ENCODE assay signal across 8 cellular contexts in genomic region chr19:55640577-55641375, GRCh38. TPM values are rescaled to one million over a fixed set of nuclear protein-coding genes. Genes with fewer than 3 reads are reported as not detected.
A peak's percentile ranks its signal among the peaks of the same experiment; 100 is the strongest.
DNase-seq lines count a peak whose midpoint lies in the region; ATAC-seq and TF ChIP-seq lines count a peak whose summit lies in the region.

A gene with protein sequence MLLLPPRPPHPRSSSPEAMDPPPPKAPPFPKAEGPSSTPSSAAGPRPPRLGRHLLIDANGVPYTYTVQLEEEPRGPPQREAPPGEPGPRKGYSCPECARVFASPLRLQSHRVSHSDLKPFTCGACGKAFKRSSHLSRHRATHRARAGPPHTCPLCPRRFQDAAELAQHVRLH (plus strand): TSS chr19:55641002. CDS start chr19:55642509, 1,507 bp downstream.

- H3K27ac ChIP-seq in thoracic aorta: peak within 1 kb of the TSS; percentile 89 to 92

- no peaks in the 10 kb centered on the region for H3K9me3 Mint-ChIP-seq in naive thymus-derived CD8-positive, alpha-beta T cell

- peaks cover 45 to 79% (median 74%) of the 10 kb centered on the region in 4 donors for H3K4me1 Mint-ChIP-seq in naive thymus-derived CD8-positive, alpha-beta T cell

- H3K27me3 ChIP-seq in thoracic aorta (replicated peaks; ENCODE audit: insufficient read depth): no peaks in the 10 kb centered on the region

- no peaks in the 10 kb centered on the region for H3K9me3 ChIP-seq in thoracic aorta

- H3K36me3 Mint-ChIP-seq in naive thymus-derived CD8-positive, alpha-beta T cell: peaks cover 0 to 21% (median 4%) of the 10 kb centered on the region in 3 donors

- DNase-seq in Daoy (ENCODE audit: low read depth): peak; percentile 76
- DNase-seq in activated effector memory CD4-positive, alpha-beta T cell treated with anti-CD3 and anti-CD28 coated beads, Interleukin-2, amount 50 U/mL, for 16 hours: peak; percentile 86
- peak; percentile 71 for DNase-seq in fibroblast of the aortic adventitia (ENCODE audit: low read depth)
- peak in 8 of 10 donors; percentile 42 to 78 (median 54) for DNase-seq in naive thymus-derived CD8-positive, alpha-beta T cell
- no peak for DNase-seq in thoracic aorta (ENCODE audit: low spot score)
- DNase-seq in HuH-7 (ENCODE audit: low spot score): no peak

- POLR2A ChIA-PET in naive thymus-derived CD8-positive, alpha-beta T cell (lab: Charles Lee): interaction anchor here (1.0 to 7.3 kb wide), 6 partner anchors 8 to 42 kb away, joined by 4 to 76 read pairs (median 6); partner anchors contain the start of genes FIZ1, U2AF2, ZNF524 and ZNF784

- peaks cover 62 to 69% of the 10 kb centered on the region in 2 donors for H3K4me1 ChIP-seq in thoracic aorta (ENCODE audit: control insufficient read depth in 1 of 2, low read depth in 2 of 2)

- H3K27ac Mint-ChIP-seq in naive thymus-derived CD8-positive, alpha-beta T cell: peak within 1 kb of the TSS; percentile 91 to 99 (median 95)

- no peak for TF ChIP-seq CTCF in fibroblast of the aortic adventitia (IDR thresholded peaks at IDR 0.05; ENCODE audit: insufficient read depth, low read length)
- TF ChIP-seq CTCF in thoracic aorta (IDR thresholded peaks at IDR 0.05): no peak

- peak within 1 kb of the TSS; percentile 84 to 98 (median 94) for H3K4me3 Mint-ChIP-seq in naive thymus-derived CD8-positive, alpha-beta T cell

- H3K27me3 Mint-ChIP-seq in naive thymus-derived CD8-positive, alpha-beta T cell: no peaks in the 10 kb centered on the region

- H3K36me3 ChIP-seq in thoracic aorta: peaks cover 10% of the 10 kb centered on the region

- ATAC-seq in HG02852 (IDR thresholded peaks at IDR 0.05; ENCODE audit: unreplicated experiment): peak; percentile 31
- ATAC-seq in naive thymus-derived CD8-positive, alpha-beta T cell: peak; percentile 19
- peak; percentile 25 for ATAC-seq in thoracic aorta (ENCODE audit: insufficient number of reproducible peaks, low FRiP score, low read depth)

- H3K4me3 ChIP-seq in fibroblast of the aortic adventitia (ENCODE audit: low read depth, low read length) (peak within 1 kb of the TSS; percentile 75), thoracic aorta (peak within 1 kb of the TSS; percentile 96)

TF ChIP-seq in PFSK-1, 5 proteins besides CTCF, POLR2A, EP300 and RAD21:
- TF ChIP-seq REST (IDR thresholded peaks at IDR 0.05; ENCODE audit: insufficient read depth in 1 of 2, low read depth in 2 of 2, low read length in 2 of 2): no peak
- no peak for TF ChIP-seq SIN3A (IDR thresholded peaks at IDR 0.05; ENCODE audit: borderline replicate concordance, insufficient read depth, low read length)
- no peak for TF ChIP-seq POLR2AphosphoS5 (IDR thresholded peaks at IDR 0.05; ENCODE audit: low read depth, low read length)
- peak; percentile 26 for TF ChIP-seq FOXP2 (optimal IDR thresholded peaks at IDR 0.05; ENCODE audit: borderline replicate concordance, extremely low read depth, extremely low read length, insufficient read depth)
- TF ChIP-seq TAF1 (IDR thresholded peaks at IDR 0.05; ENCODE audit: borderline replicate concordance, insufficient read depth, low read length): 0 out of 2 replicates have a peak, but pooled peaks have one; percentile 51

RNA-seq across cellular contexts. Expression of the gene that starts here (rescaled TPM):
- 1.8 and 2.4 TPM in 2 replicates for total RNA-seq in Daoy (2014; rRNA removed; shearing (Covaris generic))
- 70.4 TPM for polyA plus RNA-seq in PFSK-1 (2012; ENCODE audit: insufficient read length, low read depth)
- 6.3 and 10.0 TPM in 2 replicates for total RNA-seq in fibroblast of the aortic adventitia (ENCODE audit: low replicate concordance)
- 100 to 1,000 TPM; 110 to 111 TPM for total RNA-seq in naive thymus-derived CD8-positive, alpha-beta T cell
- 10 to 100 TPM; 15.3 to 21.7 (median 20.3) TPM for polyA plus RNA-seq in naive thymus-derived CD8-positive, alpha-beta T cell
- total RNA-seq in thoracic aorta: 10 to 100 TPM; 46.0 to 65.5 TPM

Comparison
In these comparisons a context has a peak if more than half of its experiments do, and no peak if none do; other contexts are left out.
1. DNase-seq: peak in Daoy (single experiment), activated effector memory CD4-positive, alpha-beta T cell treated with anti-CD3 and anti-CD28 coated beads, Interleukin-2, amount 50 U/mL, for 16 hours (single experiment), fibroblast of the aortic adventitia (single experiment) and naive thymus-derived CD8-positive, alpha-beta T cell (8 of 10); none in thoracic aorta (single experiment) and HuH-7 (single experiment).
2. Peak in every context shown above with its lines, with median percentiles within 50 percentile points of each other: ATAC-seq.